24 cellular contexts compared by ENCODE assay signal in the genomic region with DNA sequence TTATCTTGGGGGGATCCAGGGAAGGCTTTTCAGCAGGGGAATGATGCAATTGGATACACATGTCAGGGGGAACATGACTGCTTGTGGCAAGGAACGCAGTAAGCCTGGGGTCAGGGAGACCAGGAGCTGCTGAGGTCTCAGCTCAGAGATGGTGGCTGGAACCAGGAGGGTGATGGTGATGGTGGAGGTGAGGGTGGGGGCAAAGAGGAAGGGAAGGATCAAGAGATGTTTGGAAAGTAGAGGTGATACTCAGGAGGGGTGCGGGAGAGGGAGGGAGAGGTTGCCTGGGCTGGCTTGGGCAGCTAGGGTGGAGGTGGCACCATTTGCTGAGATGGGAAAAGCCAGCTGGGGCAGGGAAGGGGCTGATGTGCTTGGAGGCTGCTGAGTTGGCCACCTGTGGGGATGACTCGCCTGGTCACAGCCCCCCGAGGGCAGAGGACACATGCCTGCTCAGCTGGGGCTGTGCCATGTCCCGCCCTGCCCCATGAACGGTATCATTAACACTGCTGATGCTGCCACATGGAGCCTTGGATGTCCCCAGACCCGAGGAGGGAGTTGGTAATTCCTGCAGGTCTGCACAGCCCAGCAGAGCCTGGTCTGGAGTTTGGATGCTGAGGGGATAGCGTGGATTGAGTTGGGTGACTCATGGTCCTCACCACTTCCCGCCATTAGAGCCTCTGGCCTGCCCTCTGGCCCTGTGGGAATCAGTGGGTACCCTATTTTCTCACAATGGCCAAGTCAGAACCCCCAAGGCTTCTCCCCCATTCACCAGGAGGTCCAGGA. TPM values are rescaled to one million over a fixed set of nuclear protein-coding genes. Genes with fewer than 3 reads are reported as not detected.
DNase-seq lines count a peak whose midpoint lies in the region; ATAC-seq, FAIRE-seq and TF ChIP-seq lines count a peak whose summit lies in the region.
"Had no signal": no experiment of that assay in that cellular context is flagged by ENCODE, and none has a peak within 500 bp of the region (broad histone marks: within the 10 kb centered on the region; RNA-seq: fewer than 3 reads in every experiment).

No MANE protein-coding gene starts in this region.

- no peaks in the 10 kb centered on the region for H3K36me3 ChIP-seq in H1 (ENCODE audit: control insufficient read depth in 2 of 4, insufficient read depth in 4 of 4, low read length in 3 of 4)
- H3K36me3 ChIP-seq in spleen: no peaks in the 10 kb centered on the region
- no peaks in the 10 kb centered on the region for H3K36me3 ChIP-seq in OCI-LY7 (ENCODE audit: insufficient read depth, low read length)
- H3K36me3 ChIP-seq: esophagus squamous epithelium, heart right ventricle, upper lobe of left lung had no signal

- H3K56ac ChIP-seq in H1 (replicated peaks; ENCODE audit: insufficient read length, low read depth, low read length): no peak overlapping the region

- H3K27ac Mint-ChIP-seq in activated T-cell treated with anti-CD3 and anti-CD28 coated beads, Interleukin-2, amount 50 U/mL, for 72 hours: no peak overlapping the region
- H3K27ac Mint-ChIP-seq: GM23338; stimulated activated memory B cell treated with anti-CD40 and anti-IgM and Interleukin-4, amounts not matched to agents 10 μg/mL and 1 μg/mL and 100 μg/mL, for 72 hours had no signal

- no peaks in the 10 kb centered on the region for H3K36me3 Mint-ChIP-seq in activated T-cell treated with anti-CD3 and anti-CD28 coated beads, Interleukin-2, amount 50 U/mL, for 72 hours (ENCODE audit: insufficient read depth in 2 of 2)
- H3K36me3 Mint-ChIP-seq: brain; stimulated activated memory B cell treated with anti-CD40 and anti-IgM and Interleukin-4, amounts not matched to agents 10 μg/mL and 1 μg/mL and 100 μg/mL, for 72 hours had no signal

- FAIRE-seq in H1 (lab: Jason Lieb, UNC): no peak
- FAIRE-seq: K562 had no signal

- H3K18ac ChIP-seq in H1 (ENCODE audit: extremely low read depth, low read length): no peak overlapping the region; the same call in 1 of the 2 replicates

- no peak overlapping the region for H2BK15ac ChIP-seq in H1 (ENCODE audit: low read length)

- intact Hi-C loops in spleen (cut with DNase I; ENCODE audit: low total_unique reads): no loop called here
- intact Hi-C loops in OCI-LY7 (cut with micrococcal nuclease; ENCODE audit: unreplicated experiment): no loop called here

- H3K27me3 Mint-ChIP-seq in activated T-cell treated with anti-CD3 and anti-CD28 coated beads, Interleukin-2, amount 50 U/mL, for 72 hours (ENCODE audit: low read depth): peaks cover 16% of the 10 kb centered on the region

- no peak for TF ChIP-seq RAD21 in H1 (IDR thresholded peaks at IDR 0.05 in 1 of 2, conservative IDR thresholded peaks at IDR 0.05 in 1 of 2; ENCODE audit: low read depth in 2 of 2, low read length in 2 of 2)

- no peak overlapping the region for H2BK5ac ChIP-seq in H1 (ENCODE audit: low read depth, low read length)

- no peak overlapping the region for H3K4me3 Mint-ChIP-seq in activated T-cell treated with anti-CD3 and anti-CD28 coated beads, Interleukin-2, amount 50 U/mL, for 72 hours
- H3K4me3 Mint-ChIP-seq: brain; GM23338; stimulated activated memory B cell treated with anti-CD40 and anti-IgM and Interleukin-4, amounts not matched to agents 10 μg/mL and 1 μg/mL and 100 μg/mL, for 72 hours had no signal

- H2BK20ac ChIP-seq in H1 (ENCODE audit: low read length): no peak overlapping the region

- H2AFZ ChIP-seq in H1 (ENCODE audit: low read length) (no peak overlapping the region), OCI-LY7 (ENCODE audit: low read length) (no peak overlapping the region)
- H2AFZ ChIP-seq: GM23338, parathyroid adenoma had no signal

- 87% methylated on average over 9 of the region's 9 CpGs; no CpG with 5 or more reads in 1 of the 2 experiments for WGBS in H1 (ENCODE audit: extremely low coverage in 1 of 2, insufficient coverage in 1 of 2, insufficient read length in 1 of 2, insufficient replicate concordance in 2 of 2, low coverage in 1 of 2, low lambda C conversion rate in 2 of 2, missing lambda C conversion rate in 1 of 2), 2 experiments
- WGBS in spleen, 5 donors: 73 to 88% (median 80%) methylated on average over 7 to 9 of the region's 9 CpGs

- no peak overlapping the region for H3K27ac ChIP-seq in H1 (ENCODE audit: low read depth, low read length)
- no peak overlapping the region for H3K27ac ChIP-seq in spleen
- H3K27ac ChIP-seq in OCI-LY7 (ENCODE audit: low read depth, low read length, poor library complexity, severe bottlenecking): no peak overlapping the region
- H3K27ac ChIP-seq: dorsolateral prefrontal cortex, esophagus squamous epithelium, heart right ventricle, parathyroid adenoma, upper lobe of left lung had no signal

- no TSS peak for BruUV-seq in OCI-LY7 (replicated peaks; lab: Mats Ljungman, UMichigan)

- H3K4me1 Mint-ChIP-seq in activated T-cell treated with anti-CD3 and anti-CD28 coated beads, Interleukin-2, amount 50 U/mL, for 72 hours (ENCODE audit: low read depth): peaks cover 42% of the 10 kb centered on the region

- H2AK5ac ChIP-seq in H1 (ENCODE audit: low read depth, low read length): no peak overlapping the region

- H3K23ac ChIP-seq in H1 (ENCODE audit: insufficient read length): no peak overlapping the region

- TF ChIP-seq CTCF in H1 (IDR thresholded peaks at IDR 0.05; ENCODE audit: control extremely low read depth in 1 of 3, insufficient read depth in 1 of 3, low read depth in 1 of 3, low read length in 3 of 3) (no peak), spleen (IDR thresholded peaks at IDR 0.05 in 8 of 11, conservative IDR thresholded peaks at IDR 0.05 in 3 of 11) (no peak), OCI-LY7 (conservative IDR thresholded peaks at IDR 0.05; ENCODE audit: low read length) (no peak)

- no peak overlapping the region for H3K4ac ChIP-seq in H1 (replicated peaks; ENCODE audit: insufficient read length, low read depth, low read length)

- peak overlapping the region; percentile 39; the same call in 1 of the 2 replicates for H2BK12ac ChIP-seq in H1 (ENCODE audit: low read depth, low read length)

- H3K14ac ChIP-seq in H1 (ENCODE audit: insufficient read length): no peak overlapping the region

- no peaks in the 10 kb centered on the region for H3K9me3 Mint-ChIP-seq in activated T-cell treated with anti-CD3 and anti-CD28 coated beads, Interleukin-2, amount 50 U/mL, for 72 hours
- H3K9me3 Mint-ChIP-seq: GM23338; stimulated activated memory B cell treated with anti-CD40 and anti-IgM and Interleukin-4, amounts not matched to agents 10 μg/mL and 1 μg/mL and 100 μg/mL, for 72 hours had no signal

- H3K4me3 ChIP-seq in H1 (ENCODE audit: extremely low read depth in 1 of 4, insufficient read depth in 2 of 4, low read depth in 3 of 4, low read length in 4 of 4) (no peak overlapping the region), spleen (no peak overlapping the region), OCI-LY7 (ENCODE audit: low read depth, low read length, poor library complexity, severe bottlenecking) (no peak overlapping the region)
- H3K4me3 ChIP-seq: dorsolateral prefrontal cortex, esophagus squamous epithelium, GM23338, heart right ventricle, K562, upper lobe of left lung had no signal

- no peak overlapping the region for H4K5ac ChIP-seq in H1 (ENCODE audit: insufficient read length, low read depth, low read length)

- no peak overlapping the region for H3K9ac ChIP-seq in H1 (replicated peaks in 1 of 4; ENCODE audit: extremely low read depth in 1 of 4, low read depth in 3 of 4, low read length in 3 of 4)
- H3K9ac ChIP-seq: parathyroid adenoma had no signal

- no peak for TF ChIP-seq EP300 in H1 (IDR thresholded peaks at IDR 0.05; ENCODE audit: borderline replicate concordance in 1 of 2, low read depth in 2 of 2, low read length in 2 of 2)

- H4K8ac ChIP-seq in H1 (ENCODE audit: extremely low read depth, insufficient read depth, low read length): no peak overlapping the region

- no peak overlapping the region for H4K91ac ChIP-seq in H1 (replicated peaks; ENCODE audit: insufficient read length, low read length)

- CTCF ChIA-PET in H1 (lab: Charles Lee; ENCODE audit: partially characterized antibody) (interaction anchor here (1.0 to 1.9 kb wide), 4 partner anchors 16 to 73 kb away, joined by 3 to 11 read pairs (median 4); no protein-coding TSS in a partner anchor), OCI-LY7 (lab: Charles Lee; ENCODE audit: unreplicated experiment) (no interaction called here)

- peak; percentile 14 to 15 for DNase-seq in activated T-cell treated with anti-CD3 and anti-CD28 coated beads, Interleukin-2, amount 50 U/mL, for 48 hours
- no peak for DNase-seq in activated T-cell treated with anti-CD3 and anti-CD28 coated beads, Interleukin-2, amount 50 U/mL, for 72 hours
- peak; percentile 60 for DNase-seq in LHCN-M2 (ENCODE audit: low read depth)
- no peak for DNase-seq in H1 (ENCODE audit: low read depth in 1 of 2, low spot score in 2 of 2)
- peak; percentile 29 for DNase-seq in spleen
- no peak for DNase-seq in OCI-LY7 (ENCODE audit: low spot score)
- DNase-seq: activated CD4-positive, alpha-beta T cell treated with anti-CD3 and anti-CD28 coated beads for 48 hours; esophagus squamous epithelium; heart right ventricle; kidney glomerular epithelial cell; NCI-H1092 treated with DMSO at 0.1 percent for 48 hours; NK-92 treated with Interleukin-12 subunit alpha and Interleukin-12 subunit beta, amount 100 ng/mL, for 24 hours; SHP77 treated with DMSO at 0.1 percent for 48 hours had no signal

- no peak for ATAC-seq in activated T-cell treated with anti-CD3 and anti-CD28 coated beads, Interleukin-2, amount 50 U/mL, for 72 hours (replicated peaks in 1 of 2)
- ATAC-seq in HG02970 (IDR thresholded peaks at IDR 0.05; ENCODE audit: low FRiP score, unreplicated experiment): no peak
- no peak for ATAC-seq in HG03039 (IDR thresholded peaks at IDR 0.05; ENCODE audit: unreplicated experiment)
- ATAC-seq: heart right ventricle; K562; stimulated activated memory B cell treated with anti-CD40 and anti-IgM and Interleukin-4, amounts not matched to agents 10 μg/mL and 1 μg/mL and 100 μg/mL, for 72 hours had no signal

- H4K20me1 ChIP-seq in H1 (replicated peaks in 1 of 2; ENCODE audit: control insufficient read depth in 1 of 2, insufficient read depth in 2 of 2, low read length in 2 of 2): no peaks in the 10 kb centered on the region
- H4K20me1 ChIP-seq in OCI-LY7 (ENCODE audit: insufficient read depth, low read length): no peaks in the 10 kb centered on the region

- H3K4me1 ChIP-seq in H1 (replicated peaks in 1 of 4; ENCODE audit: control insufficient read depth in 3 of 4, insufficient read depth in 4 of 4, low read length in 3 of 4) (no peaks in the 10 kb centered on the region; a peak in 1 of 7 replicates), spleen (peaks cover 0 to 9% (median 0%) of the 10 kb centered on the region in 6 donors), OCI-LY7 (ENCODE audit: insufficient read depth, low read length, poor library complexity, severe bottlenecking) (no peaks in the 10 kb centered on the region)
- H3K4me1 ChIP-seq: heart right ventricle, parathyroid adenoma, upper lobe of left lung had no signal

- peaks cover 2% of the 10 kb centered on the region; the same call in 1 of the 2 replicates for H3K23me2 ChIP-seq in H1 (ENCODE audit: low read depth, low read length)

- H3K4me2 ChIP-seq in H1 (ENCODE audit: insufficient read depth in 1 of 2, low read depth in 2 of 2, low read length in 2 of 2): no peak overlapping the region
- H3K4me2 ChIP-seq in OCI-LY7 (ENCODE audit: low read length): no peak overlapping the region
- H3K4me2 ChIP-seq: GM23338 had no signal

- H3K79me1 ChIP-seq in H1 (ENCODE audit: low read depth, low read length): no peaks in the 10 kb centered on the region

- H3K79me2 ChIP-seq in H1 (ENCODE audit: control insufficient read depth in 1 of 2, insufficient read depth in 2 of 2, low read length in 2 of 2): no peaks in the 10 kb centered on the region
- no peaks in the 10 kb centered on the region for H3K79me2 ChIP-seq in OCI-LY7 (ENCODE audit: insufficient read depth, low read depth, low read length)
- H3K79me2 ChIP-seq: parathyroid adenoma had no signal

- H3K27me3 ChIP-seq in H1 (replicated peaks in 1 of 4; ENCODE audit: control insufficient read depth in 3 of 4, extremely low read depth in 1 of 4, insufficient read depth in 3 of 4, low read length in 3 of 4) (no peaks in the 10 kb centered on the region), spleen (replicated peaks in 1 of 7) (peaks cover 0 to 9% (median 0%) of the 10 kb centered on the region in 7 donors)
- H3K27me3 ChIP-seq: upper lobe of left lung had no signal

- H2BK120ac ChIP-seq in H1 (replicated peaks; ENCODE audit: low read depth, low read length): no peak overlapping the region

- POLR2A ChIA-PET in H1 (lab: Charles Lee; ENCODE audit: partially characterized antibody): interaction anchor here (1.3 kb wide), 1 partner anchor 9 kb away, joined by 3 read pairs; no protein-coding TSS in a partner anchor
- POLR2A ChIA-PET in OCI-LY7 (lab: Charles Lee): no interaction called here

- no peaks in the 10 kb centered on the region for H3K9me2 ChIP-seq in OCI-LY7 (ENCODE audit: insufficient read depth, low read length)

- TF ChIP-seq POLR2A in H1 (IDR thresholded peaks at IDR 0.05; ENCODE audit: control extremely low read depth in 1 of 2, low read depth in 2 of 2, low read length in 2 of 2) (no peak), spleen (IDR thresholded peaks at IDR 0.05) (no peak)

- no peaks in the 10 kb centered on the region for H3K9me3 ChIP-seq in H1 (ENCODE audit: insufficient read depth in 2 of 2, low read depth in 1 of 2, low read length in 1 of 2)
- no peaks in the 10 kb centered on the region for H3K9me3 ChIP-seq in spleen
- H3K9me3 ChIP-seq in OCI-LY7 (ENCODE audit: low read length): no peaks in the 10 kb centered on the region
- H3K9me3 ChIP-seq: esophagus squamous epithelium, heart right ventricle, upper lobe of left lung had no signal

RNA-seq across cellular contexts. Expression of a gene that starts 6.3 kb away (rescaled TPM):
- not detected for total RNA-seq in activated T-cell treated with anti-CD3 and anti-CD28 coated beads, Interleukin-2, amount 50 U/mL, for 72 hours
- 1.2 and 1.3 TPM in 2 replicates for total RNA-seq in LHCN-M2 (2014; rRNA removed)
- polyA plus RNA-seq in LHCN-M2 (2012): 8.7 TPM
- total RNA-seq in H1 (2021; fragmentation: NEBNext Ultra II Directional; extraction: Animal tissue kit (Norgen Biotek cat#: 25700)): 0.30 and 0.33 TPM in 2 replicates
- 0.20 and 0.38 TPM in 2 replicates for polyA plus RNA-seq in H1 (2011; rRNA removed)
- 0.22 TPM for polyA plus RNA-seq in H1 (2011; cell fraction: cytosol; rRNA removed)
- 0.40 TPM for polyA plus RNA-seq in H1 (2011; cell fraction: nucleus; rRNA removed)
- polyA plus RNA-seq in H1 (2012, experiment 1 of 2): 0.20 to 0.45 TPM (median 0.29 TPM) in 4 replicates
- 0.24 TPM for polyA plus RNA-seq in H1 (2012, experiment 2 of 2)
- 0.41 TPM for polyA plus RNA-seq in H1 (2013, experiment 1 of 2)
- 0.31 TPM for polyA plus RNA-seq in H1 (2013, experiment 2 of 2)
- 0.20 and 0.35 TPM in 2 replicates for polyA minus RNA-seq in H1 (2011; rRNA and poly(A)+ RNA removed)
- not detected for polyA minus RNA-seq in H1 (2011; cell fraction: cytosol; rRNA and poly(A)+ RNA removed)
- polyA minus RNA-seq in H1 (2011; cell fraction: nucleus; rRNA and poly(A)+ RNA removed): not detected
- under 1 TPM in 3 of 7 donors, not detected in 4; 0.32 to 0.76 (median 0.46) TPM for total RNA-seq in spleen
- under 1 TPM; 0.03 to 0.29 (median 0.09) TPM for polyA plus RNA-seq in spleen
- not detected in 2 replicates for total RNA-seq in OCI-LY7 (2014; rRNA removed; shearing (Covaris generic))
- not detected in 2 replicates for total RNA-seq in OCI-LY7 (2022)
- total RNA-seq: heart right ventricle; K562; T-helper 2 cell treated with Interferon-gamma antibody and Interleukin-4, amounts not matched to agents 100 ng/mL and 5 ng/mL, for 36 hours; upper lobe of left lung had no signal
- polyA plus RNA-seq: AG04450, K562 had no signal

RNA-seq across cellular contexts. Expression of a gene that starts 50.2 kb away (rescaled TPM):
- not detected for total RNA-seq in activated T-cell treated with anti-CD3 and anti-CD28 coated beads, Interleukin-2, amount 50 U/mL, for 72 hours
- total RNA-seq in LHCN-M2 (2014; rRNA removed) (0.06 and 0.57 TPM in 2 replicates), spleen (not detected), OCI-LY7 (2022) (not detected in 2 replicates)
- 0.26 TPM for polyA plus RNA-seq in LHCN-M2 (2012)
- 0.37 and 0.44 TPM in 2 replicates for total RNA-seq in H1 (2021; fragmentation: NEBNext Ultra II Directional; extraction: Animal tissue kit (Norgen Biotek cat#: 25700))
- polyA plus RNA-seq in H1 (2011; rRNA removed) (0.94 and 1.9 TPM in 2 replicates), spleen (not detected)
- polyA plus RNA-seq in H1 (2011; cell fraction: cytosol; rRNA removed): 1.6 TPM
- 3.4 TPM for polyA plus RNA-seq in H1 (2011; cell fraction: nucleus; rRNA removed)
- polyA plus RNA-seq in H1 (2012, experiment 1 of 2): 0.35 to 0.85 TPM (median 0.64 TPM) in 4 replicates
- 0.33 TPM for polyA plus RNA-seq in H1 (2012, experiment 2 of 2)
- 0.59 TPM for polyA plus RNA-seq in H1 (2013, experiment 1 of 2)
- polyA plus RNA-seq in H1 (2013, experiment 2 of 2): 0.35 TPM
- 1.3 and 1.7 TPM in 2 replicates for polyA minus RNA-seq in H1 (2011; rRNA and poly(A)+ RNA removed)
- polyA minus RNA-seq in H1 (2011; cell fraction: cytosol; rRNA and poly(A)+ RNA removed): 0.81 TPM
- 1.6 TPM for polyA minus RNA-seq in H1 (2011; cell fraction: nucleus; rRNA and poly(A)+ RNA removed)
- total RNA-seq in OCI-LY7 (2014; rRNA removed; shearing (Covaris generic)): not detected in 2 replicates
- total RNA-seq: dorsolateral prefrontal cortex; heart right ventricle; K562; T-helper 2 cell treated with Interferon-gamma antibody and Interleukin-4, amounts not matched to agents 100 ng/mL and 5 ng/mL, for 36 hours; upper lobe of left lung had no signal
- polyA plus RNA-seq: heart right ventricle, K562 had no signal

Comparison
In these comparisons a context has a peak if more than half of its experiments do, and no peak if none do; other contexts are left out.
1. DNase-seq: peak in activated T-cell treated with anti-CD3 and anti-CD28 coated beads, Interleukin-2, amount 50 U/mL, for 48 hours (2 of 2), LHCN-M2 (single experiment) and spleen (single experiment); none in activated T-cell treated with anti-CD3 and anti-CD28 coated beads, Interleukin-2, amount 50 U/mL, for 72 hours (0 of 2), H1 (0 of 2) and OCI-LY7 (single experiment).